8 cellular contexts compared by ENCODE assay signal in the genomic region with DNA sequence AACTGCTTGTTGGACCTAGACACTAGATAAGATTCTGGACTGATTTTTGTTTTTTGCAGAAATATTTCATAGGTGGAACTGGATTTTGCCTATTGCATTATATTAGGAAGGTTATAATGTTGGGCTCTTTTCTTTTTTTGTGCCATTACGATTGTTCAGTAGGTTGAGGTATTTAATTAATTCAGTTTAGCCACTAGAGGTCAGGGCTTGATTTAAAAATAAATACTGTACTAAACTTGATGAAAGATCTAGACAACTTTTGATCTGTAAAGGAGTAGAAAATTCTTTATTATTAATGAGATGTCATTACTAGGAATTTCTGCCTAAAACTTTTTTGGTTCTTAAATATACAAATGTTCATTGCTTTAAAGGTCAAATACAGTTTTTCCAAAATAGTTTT. TPM values are rescaled to one million over a fixed set of nuclear protein-coding genes. Genes with fewer than 3 reads are reported as not detected.
DNase-seq lines count a peak whose midpoint lies in the region; ATAC-seq lines count a peak whose summit lies in the region.

No MANE protein-coding gene starts in this region.

- intact Hi-C loops in activated naive CD4-positive, alpha-beta T cell treated with anti-CD3 and anti-CD28 coated beads for 36 hours (cut with micrococcal nuclease) = loop anchor here (1.0 to 10.0 kb wide), 3 partner anchors 530 to 1840 kb away; no protein-coding TSS in a partner anchor

- CTCF ChIA-PET in activated naive CD4-positive, alpha-beta T cell treated with anti-CD3 and anti-CD28 coated beads for 36 hours (lab: Charles Lee) = interaction anchor here (1.0 kb wide), 2 partner anchors 49 to 1508 kb away, joined by 3 read pairs; no protein-coding TSS in a partner anchor

- H3K27me3 Mint-ChIP-seq in activated naive CD4-positive, alpha-beta T cell treated with anti-CD3 and anti-CD28 coated beads for 36 hours (ENCODE audit: low read depth) = no peaks in the 10 kb centered on the region

- H3K27ac Mint-ChIP-seq in activated naive CD4-positive, alpha-beta T cell treated with anti-CD3 and anti-CD28 coated beads for 36 hours = no peak overlapping the region

- no peaks in the 10 kb centered on the region for H3K9me3 ChIP-seq in adipocyte (ENCODE audit: control insufficient read depth, low read length)

- no peaks in the 10 kb centered on the region for H3K9me3 Mint-ChIP-seq in activated naive CD4-positive, alpha-beta T cell treated with anti-CD3 and anti-CD28 coated beads for 36 hours

- H3K27me3 ChIP-seq in adipocyte (replicated peaks; ENCODE audit: control insufficient read depth, insufficient read depth, low read length) = no peaks in the 10 kb centered on the region

- no peak overlapping the region for H3K4me3 ChIP-seq in adipocyte (ENCODE audit: low read length)

- H3K4me3 Mint-ChIP-seq in activated naive CD4-positive, alpha-beta T cell treated with anti-CD3 and anti-CD28 coated beads for 36 hours = no peak overlapping the region

- H3K4me1 Mint-ChIP-seq in activated naive CD4-positive, alpha-beta T cell treated with anti-CD3 and anti-CD28 coated beads for 36 hours (ENCODE audit: low read depth) = no peaks in the 10 kb centered on the region

- H3K4me1 ChIP-seq in adipocyte (ENCODE audit: control insufficient read depth, insufficient read depth, low read length) = peaks cover 19% of the 10 kb centered on the region

- no peaks in the 10 kb centered on the region for H3K36me3 Mint-ChIP-seq in activated naive CD4-positive, alpha-beta T cell treated with anti-CD3 and anti-CD28 coated beads for 36 hours (ENCODE audit: low read depth)

- H3K36me3 ChIP-seq in adipocyte (ENCODE audit: control insufficient read depth, insufficient read depth, low read length, severe bottlenecking) = no peaks in the 10 kb centered on the region

- ATAC-seq in GM21526 (IDR thresholded peaks at IDR 0.05; ENCODE audit: low FRiP score, unreplicated experiment) = no peak
- ATAC-seq in HG02852 (IDR thresholded peaks at IDR 0.05; ENCODE audit: unreplicated experiment) = no peak

- DNase-seq in DMS53 treated with DMSO at 0.1 percent for 48 hours (lab: John Stamatoyannopoulos, UW; ENCODE audit: unreplicated experiment) (peak; percentile 27), Kasumi-1 (lab: John Stamatoyannopoulos, UW) (peak; percentile 5 to 61), adipocyte (ENCODE audit: low read depth) (peak; percentile 68), left kidney (ENCODE audit: low read depth, low spot score) (peak; percentile 61), mesenteric fat pad (ENCODE audit: low spot score) (no peak)
- no peak for DNase-seq in activated naive CD4-positive, alpha-beta T cell treated with anti-CD3 and anti-CD28 coated beads for 36 hours

- no peak overlapping the region for H3K9ac ChIP-seq in adipocyte (ENCODE audit: low read length)

RNA-seq across cellular contexts. Expression of a gene that starts 15.2 kb away (rescaled TPM):
- total RNA-seq in activated naive CD4-positive, alpha-beta T cell treated with anti-CD3 and anti-CD28 coated beads for 36 hours = 10 to 100 TPM; 51.0 to 57.7 TPM
- 33.3 TPM for total RNA-seq in mesenteric fat pad

RNA-seq across cellular contexts. Expression of a gene that starts 30.8 kb away (rescaled TPM):
- not detected for total RNA-seq in activated naive CD4-positive, alpha-beta T cell treated with anti-CD3 and anti-CD28 coated beads for 36 hours
- total RNA-seq in mesenteric fat pad = not detected

Comparison
In these comparisons a context has a peak if more than half of its experiments do, and no peak if none do; other contexts are left out.
1. DNase-seq: peak in DMS53 treated with DMSO at 0.1 percent for 48 hours (single experiment), Kasumi-1 (2 of 2), adipocyte (single experiment) and left kidney (single experiment); none in activated naive CD4-positive, alpha-beta T cell treated with anti-CD3 and anti-CD28 coated beads for 36 hours (single experiment) and mesenteric fat pad (single experiment).